15 cellular contexts compared by ENCODE assay signal in genomic region chr5:60092671-60093422, GRCh38.
DNase-seq lines count a peak whose midpoint lies in the region; TF ChIP-seq lines count a peak whose summit lies in the region.
"Had no signal": no experiment of that assay in that cellular context is flagged by ENCODE, and none has a peak within 500 bp of the region (broad histone marks: within the 10 kb centered on the region; RNA-seq: fewer than 3 reads in every experiment).

No MANE protein-coding gene starts in this region.

- no peak overlapping the region for H3K9ac ChIP-seq in mammary epithelial cell (ENCODE audit: insufficient read depth, low read length)

- H3K4me2 ChIP-seq in mammary epithelial cell (ENCODE audit: insufficient read depth, low read depth, low read length), result no peak overlapping the region

- no peaks in the 10 kb centered on the region for H3K79me2 ChIP-seq in mammary epithelial cell (ENCODE audit: insufficient read depth, low read length)

- H3K27me3 ChIP-seq in MG63 (no peaks in the 10 kb centered on the region), mammary epithelial cell (ENCODE audit: insufficient read depth, low read length) (no peaks in the 10 kb centered on the region)
- H3K27me3 ChIP-seq: right atrium auricular region had no signal

- in situ Hi-C loops in Caki2 (cut with HindIII; ENCODE audit: low pct_unique_long_range_greater_than_20kb, low sequenced_read_pairs) (no loop called here), mammary epithelial cell (cut with MboI; ENCODE audit: low sequenced_read_pairs in 2 of 2) (no loop called here)

- DNase-seq in Caki2 (ENCODE audit: low read depth) (peak; percentile 68), MG63 (peak; percentile 8), mammary epithelial cell (peak; percentile 72), kidney tubule cell (ENCODE audit: low spot score) (peak; percentile 66), ecto neural progenitor cell (ENCODE audit: low spot score) (no peak), NCI-H345 (lab: John Stamatoyannopoulos, UW) (no peak)
- DNase-seq in activated effector memory CD4-positive, alpha-beta T cell treated with anti-CD3 and anti-CD28 coated beads, Interleukin-2, amount 50 U/mL, for 16 hours, result no peak
- DNase-seq in activated naive CD4-positive, alpha-beta T cell treated with anti-CD3 and anti-CD28 coated beads, Interleukin-2, amount 50 U/mL, for 16 hours, result no peak
- DNase-seq: activated CD4-positive, CD25-positive, alpha-beta regulatory T cell treated with anti-CD3 and anti-CD28 coated beads, Interleukin-2, amount 50 U/mL, for 72 hours; left cardiac atrium; NCI-H146; NCI-H510A; T-helper 1 cell had no signal

- CTCF ChIA-PET in mammary epithelial cell (lab: Charles Lee; ENCODE audit: low non-redundant PET), result no interaction called here

- H3K36me3 ChIP-seq in MG63 (no peaks in the 10 kb centered on the region), mammary epithelial cell (ENCODE audit: insufficient read depth, low read length) (no peaks in the 10 kb centered on the region)
- H3K36me3 ChIP-seq: right atrium auricular region had no signal

- H3K4me1 ChIP-seq in mammary epithelial cell (ENCODE audit: insufficient read depth, low read length), result no peaks in the 10 kb centered on the region
- H3K4me1 ChIP-seq: right atrium auricular region had no signal

- intact Hi-C loops in mammary epithelial cell (cut with micrococcal nuclease), result no loop called here

- H3K4me3 ChIP-seq in MG63 (no peak overlapping the region), mammary epithelial cell (replicated peaks in 1 of 3; ENCODE audit: insufficient read depth in 1 of 3, low read depth in 2 of 3, low read length in 3 of 3) (no peak overlapping the region)
- H3K4me3 ChIP-seq: coronary artery, right atrium auricular region had no signal

- H4K20me1 ChIP-seq in mammary epithelial cell (ENCODE audit: insufficient read depth, low read length), result no peaks in the 10 kb centered on the region

- H3K27ac ChIP-seq in mammary epithelial cell (ENCODE audit: insufficient read depth, low read depth, low read length), result no peak overlapping the region
- H3K27ac ChIP-seq: coronary artery, right atrium auricular region had no signal

- H2AFZ ChIP-seq in mammary epithelial cell (ENCODE audit: low read depth, low read length), result no peak overlapping the region

- no TSS peak for BruUV-seq in mammary epithelial cell (replicated peaks; lab: Mats Ljungman, UMichigan)

- WGBS in mammary epithelial cell (ENCODE audit: low coverage, missing lambda C conversion rate), result 40% methylated on average over 5 of the region's 6 CpGs

- no peaks in the 10 kb centered on the region for H3K9me3 ChIP-seq in MG63
- H3K9me3 ChIP-seq in mammary epithelial cell (replicated peaks; ENCODE audit: insufficient read depth, low read length), result no peaks in the 10 kb centered on the region

- dilution Hi-C loops in mammary epithelial cell (cut with HindIII; ENCODE audit: low sequenced_read_pairs), result no loop called here

- no peak for TF ChIP-seq CTCF in mammary epithelial cell (conservative IDR thresholded peaks at IDR 0.05 in 1 of 2, IDR thresholded peaks at IDR 0.05 in 1 of 2; ENCODE audit: extremely low read depth in 1 of 2, insufficient read depth in 1 of 2, low read depth in 1 of 2, low read length in 2 of 2)

Comparison
In these comparisons a context has a peak if more than half of its experiments do, and no peak if none do; other contexts are left out.
1. DNase-seq: peak in Caki2 (single experiment), MG63 (single experiment), mammary epithelial cell (single experiment) and kidney tubule cell (single experiment); none in ecto neural progenitor cell (single experiment), activated effector memory CD4-positive, alpha-beta T cell treated with anti-CD3 and anti-CD28 coated beads, Interleukin-2, amount 50 U/mL, for 16 hours (single experiment), activated naive CD4-positive, alpha-beta T cell treated with anti-CD3 and anti-CD28 coated beads, Interleukin-2, amount 50 U/mL, for 16 hours (single experiment) and NCI-H345 (single experiment).